8 cellular contexts compared by ENCODE assay signal in the genomic region with DNA sequence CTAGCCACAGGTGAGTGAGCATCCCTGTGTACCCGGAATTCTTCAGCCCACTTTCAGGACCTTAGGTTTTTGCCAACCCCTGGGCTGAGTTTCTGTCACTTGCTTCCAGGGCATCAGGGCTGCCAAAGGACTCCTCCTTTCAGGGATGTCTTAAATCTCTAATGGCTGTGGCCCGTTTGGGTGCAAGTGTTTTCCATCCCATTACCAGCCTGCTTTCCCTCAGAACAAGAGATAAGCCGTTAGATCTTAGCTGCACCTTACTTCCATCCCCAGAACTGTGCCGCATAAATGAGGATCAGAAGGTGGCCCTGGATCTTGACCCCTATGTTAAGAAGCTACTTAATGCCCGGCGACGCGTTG. TPM values are rescaled to one million over a fixed set of nuclear protein-coding genes. Genes with fewer than 3 reads are reported as not detected.
DNase-seq lines count a peak whose midpoint lies in the region; ATAC-seq and TF ChIP-seq lines count a peak whose summit lies in the region.

No MANE protein-coding gene starts in this region.

- H3K9ac ChIP-seq in SU-DHL-6 (ENCODE audit: low read length): peak overlapping the region; percentile 77

- peaks cover 36% of the 10 kb centered on the region for H3F3A ChIP-seq in SU-DHL-6 (ENCODE audit: insufficient read depth)

- ATAC-seq in GM19455 (IDR thresholded peaks at IDR 0.05; ENCODE audit: unreplicated experiment): peak; percentile 2
- ATAC-seq in GM18867 (IDR thresholded peaks at IDR 0.05; ENCODE audit: unreplicated experiment): no peak
- no peak for ATAC-seq in GM21423 (IDR thresholded peaks at IDR 0.05; ENCODE audit: unreplicated experiment)

- peaks cover 0 to 14% (median 11%) of the 10 kb centered on the region in 4 donors for H3K4me1 ChIP-seq in sigmoid colon

- no peaks in the 10 kb centered on the region for H3K9me2 ChIP-seq in SU-DHL-6 (replicated peaks; ENCODE audit: insufficient read depth, low read length)

- H2AFZ ChIP-seq in SU-DHL-6 (ENCODE audit: low read depth, low read length, severe bottlenecking): peak overlapping the region; percentile 96

- H3K36me3 ChIP-seq in SU-DHL-6 (ENCODE audit: low read length): peaks cover 28% of the 10 kb centered on the region
- H3K36me3 ChIP-seq in sigmoid colon: peaks cover 30 to 41% (median 31%) of the 10 kb centered on the region in 4 donors

- peaks cover 12% of the 10 kb centered on the region; the same call in 1 of the 2 replicates for H3K79me2 ChIP-seq in SU-DHL-6 (ENCODE audit: insufficient read depth, low read length)

- intact Hi-C loops in sigmoid colon (cut with DNase I): loop anchor here (2.0 to 5.0 kb wide), 2 partner anchors 24 to 87 kb away; a partner anchor contains a TSS

- no peaks in the 10 kb centered on the region for H4K20me1 ChIP-seq in SU-DHL-6 (ENCODE audit: low read depth, low read length)

- no peak for TF ChIP-seq CTCF in SU-DHL-6 (IDR thresholded peaks at IDR 0.05; ENCODE audit: insufficient read depth, low read length, poor library complexity, severe bottlenecking)
- TF ChIP-seq CTCF in fibroblast of the aortic adventitia (IDR thresholded peaks at IDR 0.05; ENCODE audit: insufficient read depth, low read length): no peak
- no peak for TF ChIP-seq CTCF in sigmoid colon (IDR thresholded peaks at IDR 0.05)

- DNase-seq in fibroblast of the aortic adventitia (ENCODE audit: low read depth): no peak
- DNase-seq in sigmoid colon: no peak
- no peak for DNase-seq in cerebellar cortex (ENCODE audit: low spot score)
- no peak for DNase-seq in NCI-H345 (lab: John Stamatoyannopoulos, UW)

- no peak for TF ChIP-seq POLR2A in sigmoid colon (IDR thresholded peaks at IDR 0.05)

- peak overlapping the region; percentile 79 for H3K4me2 ChIP-seq in SU-DHL-6 (ENCODE audit: low read depth, low read length, poor library complexity, severe bottlenecking)

- H3K4me3 ChIP-seq in SU-DHL-6 (ENCODE audit: insufficient read depth, low read length, poor library complexity, severe bottlenecking) (peak overlapping the region; percentile 88), fibroblast of the aortic adventitia (ENCODE audit: low read depth, low read length) (peak overlapping the region; percentile 96), sigmoid colon (peak overlapping the region; percentile 58 to 73 (median 67))

- H3K27ac ChIP-seq in SU-DHL-6 (ENCODE audit: low read depth, low read length) (peak overlapping the region; percentile 71), sigmoid colon (peak overlapping the region; percentile 92 to 94 (median 93))

- H3K27me3 ChIP-seq in SU-DHL-6 (ENCODE audit: low read length): no peaks in the 10 kb centered on the region
- H3K27me3 ChIP-seq in sigmoid colon: no peaks in the 10 kb centered on the region

- H3K9me3 ChIP-seq in SU-DHL-6 (ENCODE audit: insufficient read depth, low read length) (no peaks in the 10 kb centered on the region), sigmoid colon (no peaks in the 10 kb centered on the region)

- 23 to 41% methylated on average over 8 of the region's 8 CpGs for WGBS in sigmoid colon, 2 donors

- TF ChIP-seq EP300 in sigmoid colon (IDR thresholded peaks at IDR 0.05): no peak

RNA-seq across cellular contexts. Expression of a gene that starts 0.7 kb away (rescaled TPM):
- 16.7 and 68.8 TPM in 2 replicates for total RNA-seq in fibroblast of the aortic adventitia (ENCODE audit: low replicate concordance)
- total RNA-seq in sigmoid colon: 10 to 100 TPM; 51.2 to 94.5 (median 85.7) TPM
- 10 to 100 TPM; 30.0 to 38.6 (median 34.2) TPM for polyA plus RNA-seq in sigmoid colon

RNA-seq across cellular contexts. Expression of a gene that starts 11.6 kb away (rescaled TPM):
- total RNA-seq in fibroblast of the aortic adventitia (ENCODE audit: low replicate concordance): 154 and 189 TPM in 2 replicates
- 10 to 100 TPM; 59.8 to 94.0 (median 79.7) TPM for total RNA-seq in sigmoid colon
- polyA plus RNA-seq in sigmoid colon: 100 to 1,000 TPM in 2 of 3 donors, 10 to 100 TPM in 1; 88.3 to 166 (median 132) TPM

RNA-seq across cellular contexts. Expression of a gene that starts 19.3 kb away (rescaled TPM):
- 1.5 and 24.0 TPM in 2 replicates for total RNA-seq in fibroblast of the aortic adventitia (ENCODE audit: low replicate concordance)
- total RNA-seq in sigmoid colon: 10 to 100 TPM; 11.1 to 36.2 (median 31.0) TPM
- 1 to 10 TPM in 2 of 3 donors, under 1 TPM in 1; 0.23 to 7.6 (median 5.4) TPM for polyA plus RNA-seq in sigmoid colon

RNA-seq across cellular contexts. Expression of a gene that starts 25.3 kb away (rescaled TPM):
- total RNA-seq in fibroblast of the aortic adventitia (ENCODE audit: low replicate concordance) (26.8 and 44.6 TPM in 2 replicates), sigmoid colon (10 to 100 TPM; 44.8 to 57.8 (median 50.2) TPM)
- polyA plus RNA-seq in sigmoid colon: 10 to 100 TPM; 35.4 to 65.4 (median 38.6) TPM

RNA-seq across cellular contexts. Expression of a gene that starts 30.9 kb away (rescaled TPM):
- total RNA-seq in fibroblast of the aortic adventitia (ENCODE audit: low replicate concordance) (0.54 and 2.9 TPM in 2 replicates), sigmoid colon (10 to 100 TPM in 2 of 4 donors, 1 to 10 TPM in 2; 2.3 to 22.2 (median 10.9) TPM)
- 1 to 10 TPM; 3.2 to 6.6 (median 4.4) TPM for polyA plus RNA-seq in sigmoid colon
